ENCODE assay signal across 18 cellular contexts in the genomic region with DNA sequence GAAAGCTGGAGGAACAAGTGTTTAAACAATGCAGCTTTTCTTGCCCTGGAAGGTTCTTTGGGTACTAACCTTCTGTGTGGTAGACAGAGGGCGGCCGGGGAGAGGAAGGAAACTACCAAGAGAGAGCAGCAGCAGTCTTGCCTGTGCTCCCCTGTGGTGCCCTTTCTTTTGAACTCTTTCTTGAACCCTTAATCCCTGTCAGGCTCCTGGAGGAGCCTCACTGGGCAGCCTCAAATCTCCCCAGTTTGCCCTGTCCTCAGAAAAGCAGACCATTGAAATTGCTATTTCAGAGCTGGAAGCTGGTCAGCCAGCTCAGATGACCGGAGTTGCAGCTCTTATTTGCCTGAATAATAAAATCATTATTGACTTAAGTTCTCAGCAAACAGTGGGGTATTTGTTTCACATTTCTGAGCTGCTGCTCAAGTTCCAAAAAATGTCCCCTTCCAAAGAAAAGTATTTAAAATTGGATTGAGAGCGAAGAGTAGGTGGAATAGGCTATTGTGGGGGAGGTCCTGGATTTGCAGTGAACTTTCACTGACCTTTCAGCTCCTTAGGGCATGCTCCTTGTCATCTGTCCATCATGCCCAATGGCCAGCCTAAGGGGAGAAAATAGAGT. TPM values are rescaled to one million over a fixed set of nuclear protein-coding genes. Genes with fewer than 3 reads are reported as not detected.
DNase-seq lines count a peak whose midpoint lies in the region; ATAC-seq, FAIRE-seq and TF ChIP-seq lines count a peak whose summit lies in the region.
"Had no signal": no experiment of that assay in that cellular context is flagged by ENCODE, and none has a peak within 500 bp of the region (broad histone marks: within the 10 kb centered on the region; RNA-seq: fewer than 3 reads in every experiment).

No MANE protein-coding gene starts in this region.

- H3K4me3 ChIP-seq in cardiac muscle cell (no peak overlapping the region), ectodermal cell (ENCODE audit: insufficient read depth, low read depth, low read length) (no peak overlapping the region)
- H3K4me3 ChIP-seq: spleen, thoracic aorta had no signal

- 11 to 12% methylated on average over 4 of the region's 4 CpGs for WGBS in ectodermal cell, 2 experiments

- no peaks in the 10 kb centered on the region for H3K4me1 Mint-ChIP-seq in activated CD4-positive, alpha-beta T cell treated with anti-CD3 and anti-CD28 coated beads for 36 hours

- POLR2A ChIA-PET in activated CD4-positive, alpha-beta T cell treated with anti-CD3 and anti-CD28 coated beads for 36 hours (lab: Charles Lee): no interaction called here

- H3K27ac ChIP-seq in cardiac muscle cell (peak overlapping the region; percentile 35), ectodermal cell (ENCODE audit: insufficient read depth, low read depth, low read length, poor library complexity, severe bottlenecking) (peak overlapping the region; percentile 26)
- H3K27ac ChIP-seq: brain microvascular endothelial cell, spleen, thoracic aorta had no signal

- H3K27me3 Mint-ChIP-seq in activated CD4-positive, alpha-beta T cell treated with anti-CD3 and anti-CD28 coated beads for 36 hours: no peaks in the 10 kb centered on the region

- CTCF ChIA-PET in activated CD4-positive, alpha-beta T cell treated with anti-CD3 and anti-CD28 coated beads for 36 hours (lab: Charles Lee): interaction anchor here (1.2 to 5.0 kb wide), 2 partner anchors 9 to 25 kb away, joined by 5 to 29 read pairs; no protein-coding TSS in a partner anchor

- peaks cover 16% of the 10 kb centered on the region for H3K4me1 ChIP-seq in cardiac muscle cell (ENCODE audit: low read depth)
- H3K4me1 ChIP-seq in ectodermal cell (ENCODE audit: control insufficient read depth, insufficient read depth, low read length): peaks cover 12% of the 10 kb centered on the region

- no peaks in the 10 kb centered on the region for H3K36me3 Mint-ChIP-seq in activated CD4-positive, alpha-beta T cell treated with anti-CD3 and anti-CD28 coated beads for 36 hours (ENCODE audit: low read depth)

- intact Hi-C loops in left cardiac atrium (cut with DNase I): no loop called here
- intact Hi-C loops in activated CD4-positive, alpha-beta T cell treated with anti-CD3 and anti-CD28 coated beads for 36 hours (cut with DNase I, micrococcal nuclease): no loop called here

- no peak for DNase-seq in cardiac muscle cell (ENCODE audit: low read depth in 1 of 2, low spot score in 1 of 2)
- no peak for DNase-seq in left cardiac atrium
- DNase-seq in midbrain (lab: John Stamatoyannopoulos, UW): peak; percentile 70
- DNase-seq in urothelium cell line (ENCODE audit: low spot score): no peak
- no peak for DNase-seq in activated CD4-positive, alpha-beta T cell treated with anti-CD3 and anti-CD28 coated beads for 36 hours
- DNase-seq: activated CD8-positive, alpha-beta T cell treated with anti-CD3 and anti-CD28 coated beads, Interleukin-2, amount 10 ng/mL, durations not matched to agents 7 days and 5 days; activated gamma-delta T cell; left ventricle myocardium superior; NCI-H146; NCI-H524 treated with DMSO at 0.1 percent for 48 hours; spleen had no signal

- ATAC-seq in left cardiac atrium (no peak), HG03196 (IDR thresholded peaks at IDR 0.05; ENCODE audit: unreplicated experiment) (no peak), HG02798 (IDR thresholded peaks at IDR 0.05; ENCODE audit: poor library complexity, unreplicated experiment) (no peak)
- no peak for ATAC-seq in activated CD4-positive, alpha-beta T cell treated with anti-CD3 and anti-CD28 coated beads for 36 hours
- ATAC-seq: activated CD8-positive, alpha-beta T cell treated with anti-CD3 and anti-CD28 coated beads, Interleukin-2, amount 10 ng/mL, durations not matched to agents 7 days and 5 days; left ventricle myocardium superior; Right ventricle myocardium inferior had no signal

- H3K4me3 Mint-ChIP-seq in activated CD4-positive, alpha-beta T cell treated with anti-CD3 and anti-CD28 coated beads for 36 hours: no peak overlapping the region
- H3K4me3 Mint-ChIP-seq: activated CD8-positive, alpha-beta T cell treated with anti-CD3 and anti-CD28 coated beads, Interleukin-2, amount 10 ng/mL, durations not matched to agents 7 days and 5 days had no signal

- no peak overlapping the region for H3K27ac Mint-ChIP-seq in activated CD4-positive, alpha-beta T cell treated with anti-CD3 and anti-CD28 coated beads for 36 hours
- H3K27ac Mint-ChIP-seq: activated CD8-positive, alpha-beta T cell treated with anti-CD3 and anti-CD28 coated beads, Interleukin-2, amount 10 ng/mL, durations not matched to agents 7 days and 5 days had no signal

- no peaks in the 10 kb centered on the region for H3K9me3 Mint-ChIP-seq in activated CD4-positive, alpha-beta T cell treated with anti-CD3 and anti-CD28 coated beads for 36 hours (ENCODE audit: low read depth)

- H3K9me3 ChIP-seq in cardiac muscle cell (ENCODE audit: low read depth) (no peaks in the 10 kb centered on the region), ectodermal cell (ENCODE audit: control insufficient read depth, low read length) (no peaks in the 10 kb centered on the region)
- H3K9me3 ChIP-seq: spleen, thoracic aorta had no signal

- FAIRE-seq in urothelium cell line (lab: Jason Lieb, UNC): peak; percentile 17
- FAIRE-seq: endothelial cell of umbilical vein had no signal

- no peaks in the 10 kb centered on the region for H3K27me3 ChIP-seq in cardiac muscle cell
- H3K27me3 ChIP-seq in ectodermal cell (ENCODE audit: control insufficient read depth, insufficient read depth, low read length, poor library complexity, severe bottlenecking): peaks cover 4% of the 10 kb centered on the region
- H3K27me3 ChIP-seq: brain microvascular endothelial cell, spleen had no signal

- H3K36me3 ChIP-seq in cardiac muscle cell: no peaks in the 10 kb centered on the region
- H3K36me3 ChIP-seq in ectodermal cell (ENCODE audit: control insufficient read depth, insufficient read depth, low read length): no peaks in the 10 kb centered on the region
- H3K36me3 ChIP-seq: brain microvascular endothelial cell, spleen, thoracic aorta had no signal

- TF ChIP-seq CTCF in cardiac muscle cell (IDR thresholded peaks at IDR 0.05; ENCODE audit: low read depth, low read length): no peak

RNA-seq across cellular contexts. Expression of gene RNASE3, which starts 42.1 kb away (rescaled TPM):
- total RNA-seq in cardiac muscle cell (not detected in 2 replicates), left cardiac atrium (not detected)
- not detected in 2 replicates for polyA plus RNA-seq in cardiac muscle cell
- not detected for polyA plus RNA-seq in ectodermal cell (2013, experiment 1 of 4)
- not detected for polyA plus RNA-seq in ectodermal cell (2013, experiment 2 of 4)
- not detected for polyA plus RNA-seq in ectodermal cell (2013, experiment 3 of 4)
- not detected for polyA plus RNA-seq in ectodermal cell (2013, experiment 4 of 4)
- total RNA-seq in activated CD4-positive, alpha-beta T cell treated with anti-CD3 and anti-CD28 coated beads for 36 hours: not detected
- total RNA-seq: activated CD8-positive, alpha-beta T cell treated with anti-CD3 and anti-CD28 coated beads, Interleukin-2, amount 10 ng/mL, durations not matched to agents 7 days and 5 days; endothelial cell of umbilical vein; left ventricle myocardium superior; Right ventricle myocardium inferior; thoracic aorta had no signal
- polyA plus RNA-seq: endothelial cell of umbilical vein had no signal

RNA-seq across cellular contexts. Expression of gene RNASE1, which starts 46.4 kb away (rescaled TPM):
- 1.3 and 3.6 TPM in 2 replicates for total RNA-seq in cardiac muscle cell
- polyA plus RNA-seq in cardiac muscle cell: 2.5 and 5.7 TPM in 2 replicates
- total RNA-seq in left cardiac atrium: 100 to 1,000 TPM; 295 to 632 TPM
- polyA plus RNA-seq in ectodermal cell (2013, experiment 1 of 4): not detected
- not detected for polyA plus RNA-seq in ectodermal cell (2013, experiment 2 of 4)
- 0.64 TPM for polyA plus RNA-seq in ectodermal cell (2013, experiment 3 of 4)
- 0.45 TPM for polyA plus RNA-seq in ectodermal cell (2013, experiment 4 of 4)
- total RNA-seq in activated CD4-positive, alpha-beta T cell treated with anti-CD3 and anti-CD28 coated beads for 36 hours: not detected
- total RNA-seq: activated CD8-positive, alpha-beta T cell treated with anti-CD3 and anti-CD28 coated beads, Interleukin-2, amount 10 ng/mL, durations not matched to agents 7 days and 5 days had no signal

Comparison
In these comparisons a context has a peak if more than half of its experiments do, and no peak if none do; other contexts are left out.
1. RNA of gene RNASE1, which starts 46.4 kb away (total RNA-seq): 295 to 632 TPM in left cardiac atrium; 1.3 to 3.6 TPM in cardiac muscle cell and not detected in activated CD4-positive, alpha-beta T cell treated with anti-CD3 and anti-CD28 coated beads for 36 hours; every median in the first group is over 10 times any median in the second.